In genomic region chr19:1864480-1865171, GRCh38 we compare ENCODE assay signal across 8 cellular contexts. TPM values are rescaled to one million over a fixed set of nuclear protein-coding genes. Genes with fewer than 3 reads are reported as not detected.
DNase-seq lines count a peak whose midpoint lies in the region; ATAC-seq and TF ChIP-seq lines count a peak whose summit lies in the region.

No MANE protein-coding gene starts in this region.

- H3K27ac Mint-ChIP-seq in activated CD4-positive, alpha-beta T cell treated with anti-CD3 and anti-CD28 coated beads for 36 hours, result peak overlapping the region; percentile 85

- H3K9me3 ChIP-seq in adrenal gland (replicated peaks in 1 of 3), result no peaks in the 10 kb centered on the region

- no peaks in the 10 kb centered on the region for H3K27me3 Mint-ChIP-seq in activated CD4-positive, alpha-beta T cell treated with anti-CD3 and anti-CD28 coated beads for 36 hours

- H3K4me3 Mint-ChIP-seq in activated CD4-positive, alpha-beta T cell treated with anti-CD3 and anti-CD28 coated beads for 36 hours, result peak overlapping the region; percentile 68

- H3K4me1 ChIP-seq in adrenal gland (replicated peaks in 1 of 2), result peaks cover 21 to 30% of the 10 kb centered on the region in 2 donors

- 5 to 40% (median 10%) methylated on average over 2 to 52 of the region's 52 CpGs for WGBS in adrenal gland, 4 donors

- no peaks in the 10 kb centered on the region for H3K36me3 ChIP-seq in adrenal gland (replicated peaks in 1 of 2)

- peak overlapping the region; percentile 46 to 86 (median 68) for H3K4me3 ChIP-seq in adrenal gland

- DNase-seq in activated CD4-positive, alpha-beta T cell treated with anti-CD3 and anti-CD28 coated beads for 36 hours, result peak; percentile 79
- DNase-seq in activated CD4-positive, alpha-beta T cell treated with anti-CD3 and anti-CD28 coated beads for 1 hour, result no peak
- peak; percentile 78 for DNase-seq in RKO (ENCODE audit: low spot score)
- DNase-seq in adrenal gland, result peak; percentile 75 to 84 (median 81)
- DNase-seq in left cardiac atrium, result peak; percentile 84
- peak; percentile 91 for DNase-seq in posterior vena cava (ENCODE audit: low spot score)

- H3K27me3 ChIP-seq in adrenal gland, result no peaks in the 10 kb centered on the region

- peak overlapping the region; percentile 81 to 92 (median 87) for H3K27ac ChIP-seq in adrenal gland

- intact Hi-C loops in activated CD4-positive, alpha-beta T cell treated with anti-CD3 and anti-CD28 coated beads for 36 hours (cut with DNase I, micrococcal nuclease), result loop anchor here (1.0 to 5.0 kb wide), 16 partner anchors 12 to 1642 kb away; partner anchors contain the start of genes ADAT3 (in 2 of the 2), SCAMP4 (in 2 of the 2), ABHD17A (in 1 of the 2) and AP3D1 (in 1 of the 2)
- intact Hi-C loops in adrenal gland (cut with DNase I) (loop anchor here in 1 of 2 donors (10.0 kb wide), 1 partner anchor 60 kb away; no protein-coding TSS in a partner anchor), left cardiac atrium (cut with DNase I) (no loop called here), posterior vena cava (cut with DNase I) (no loop called here)

- peak; percentile 21 for ATAC-seq in activated CD4-positive, alpha-beta T cell treated with anti-CD3 and anti-CD28 coated beads for 36 hours
- ATAC-seq in HG03135 (IDR thresholded peaks at IDR 0.05; ENCODE audit: unreplicated experiment) (peak; percentile 33), left cardiac atrium (peak; percentile 67 to 74), HG03521 (IDR thresholded peaks at IDR 0.05; ENCODE audit: unreplicated experiment) (no peak)

- peak; percentile 65 to 86 (median 72) for TF ChIP-seq CTCF in adrenal gland (IDR thresholded peaks at IDR 0.05)

- no peaks in the 10 kb centered on the region for H3K9me3 Mint-ChIP-seq in activated CD4-positive, alpha-beta T cell treated with anti-CD3 and anti-CD28 coated beads for 36 hours (ENCODE audit: low read depth)

- H3K36me3 Mint-ChIP-seq in activated CD4-positive, alpha-beta T cell treated with anti-CD3 and anti-CD28 coated beads for 36 hours (ENCODE audit: low read depth), result peaks cover 9% of the 10 kb centered on the region

- POLR2A ChIA-PET in activated CD4-positive, alpha-beta T cell treated with anti-CD3 and anti-CD28 coated beads for 36 hours (lab: Charles Lee), result interaction anchor here (0.9 to 1.0 kb wide), 2 partner anchors 11 to 12 kb away, joined by 3 to 4 read pairs; no protein-coding TSS in a partner anchor

- TF ChIP-seq POLR2A in adrenal gland (IDR thresholded peaks at IDR 0.05), result peak in 1 of 2 donors; percentile 22

- CTCF ChIA-PET in activated CD4-positive, alpha-beta T cell treated with anti-CD3 and anti-CD28 coated beads for 36 hours (lab: Charles Lee), result interaction anchor here (0.6 to 1.7 kb wide), 3 partner anchors 10 to 27 kb away, joined by 3 to 8 read pairs (median 3); partner anchors contain the start of gene ABHD17A

- peaks cover 36% of the 10 kb centered on the region for H3K4me1 Mint-ChIP-seq in activated CD4-positive, alpha-beta T cell treated with anti-CD3 and anti-CD28 coated beads for 36 hours

RNA-seq across cellular contexts. Expression of gene KLF16, which starts 1.2 kb away (rescaled TPM):
- 10 to 100 TPM; 22.5 to 28.8 TPM for total RNA-seq in activated CD4-positive, alpha-beta T cell treated with anti-CD3 and anti-CD28 coated beads for 36 hours
- total RNA-seq in adrenal gland, result 10 to 100 TPM in 7 of 8 donors, 1 to 10 TPM in 1; 7.1 to 28.1 (median 18.3) TPM
- polyA plus RNA-seq in adrenal gland, result 10 to 100 TPM in 1 of 3 donors, 1 to 10 TPM in 2; 2.0 to 12.9 (median 6.9) TPM
- total RNA-seq in left cardiac atrium, result 10 to 100 TPM in 1 of 2 donors, 1 to 10 TPM in 1; 9.9 to 12.9 TPM
- 10 to 100 TPM in 1 of 2 donors, 1 to 10 TPM in 1; 9.4 to 16.2 TPM for total RNA-seq in posterior vena cava

RNA-seq across cellular contexts. Expression of gene REXO1, which starts 16.3 kb away (rescaled TPM):
- 10 to 100 TPM; 39.3 to 49.8 TPM for total RNA-seq in activated CD4-positive, alpha-beta T cell treated with anti-CD3 and anti-CD28 coated beads for 36 hours
- total RNA-seq in adrenal gland (10 to 100 TPM; 14.4 to 98.8 (median 44.5) TPM), left cardiac atrium (10 to 100 TPM; 14.8 to 22.3 TPM), posterior vena cava (10 to 100 TPM; 22.8 to 27.4 TPM)
- 100 to 1,000 TPM in 2 of 3 donors, 10 to 100 TPM in 1; 18.4 to 155 (median 150) TPM for polyA plus RNA-seq in adrenal gland

RNA-seq across cellular contexts. Expression of gene ABHD17A, which starts 20.7 kb away (rescaled TPM):
- 10 to 100 TPM; 84.5 to 88.5 TPM for total RNA-seq in activated CD4-positive, alpha-beta T cell treated with anti-CD3 and anti-CD28 coated beads for 36 hours
- total RNA-seq in adrenal gland (100 to 1,000 TPM in 4 of 8 donors, 10 to 100 TPM in 4; 60.1 to 145 (median 99.4) TPM), left cardiac atrium (10 to 100 TPM; 60.8 to 66.1 TPM), posterior vena cava (10 to 100 TPM; 49.9 to 51.4 TPM)
- polyA plus RNA-seq in adrenal gland, result 100 to 1,000 TPM in 2 of 3 donors, 1 to 10 TPM in 1; 2.5 to 235 (median 195) TPM

RNA-seq across cellular contexts. Expression of gene ADAT3, which starts 40.6 kb away (rescaled TPM):
- 1 to 10 TPM; 5.6 to 6.1 TPM for total RNA-seq in activated CD4-positive, alpha-beta T cell treated with anti-CD3 and anti-CD28 coated beads for 36 hours
- 10 to 100 TPM in 3 of 8 donors, 1 to 10 TPM in 5; 4.7 to 29.6 (median 9.2) TPM for total RNA-seq in adrenal gland
- 1 to 10 TPM in 2 of 3 donors, not detected in 1; 8.1 to 8.3 TPM for polyA plus RNA-seq in adrenal gland
- total RNA-seq in left cardiac atrium, result 1 to 10 TPM; 2.3 to 3.0 TPM
- total RNA-seq in posterior vena cava, result 1 to 10 TPM; 3.0 to 3.6 TPM

RNA-seq across cellular contexts. Expression of gene SCAMP4, which starts 40.6 kb away (rescaled TPM):
- total RNA-seq in activated CD4-positive, alpha-beta T cell treated with anti-CD3 and anti-CD28 coated beads for 36 hours, result 10 to 100 TPM; 20.5 to 25.6 TPM
- total RNA-seq in adrenal gland (100 to 1,000 TPM in 3 of 8 donors, 10 to 100 TPM in 5; 47.8 to 192 (median 84.8) TPM), left cardiac atrium (10 to 100 TPM; 21.4 to 22.8 TPM), posterior vena cava (10 to 100 TPM; 35.6 to 36.6 TPM)
- polyA plus RNA-seq in adrenal gland, result 10 to 100 TPM; 13.5 to 43.8 (median 22.7) TPM

Comparison
In these comparisons a context has a peak if more than half of its experiments do, and no peak if none do; other contexts are left out.
1. intact Hi-C loops: an anchor here in activated CD4-positive, alpha-beta T cell treated with anti-CD3 and anti-CD28 coated beads for 36 hours (1.0 to 5.0 kb wide); none called in left cardiac atrium and posterior vena cava.